Comparison of ENCODE assay signal across 8 cellular contexts in the genomic region with DNA sequence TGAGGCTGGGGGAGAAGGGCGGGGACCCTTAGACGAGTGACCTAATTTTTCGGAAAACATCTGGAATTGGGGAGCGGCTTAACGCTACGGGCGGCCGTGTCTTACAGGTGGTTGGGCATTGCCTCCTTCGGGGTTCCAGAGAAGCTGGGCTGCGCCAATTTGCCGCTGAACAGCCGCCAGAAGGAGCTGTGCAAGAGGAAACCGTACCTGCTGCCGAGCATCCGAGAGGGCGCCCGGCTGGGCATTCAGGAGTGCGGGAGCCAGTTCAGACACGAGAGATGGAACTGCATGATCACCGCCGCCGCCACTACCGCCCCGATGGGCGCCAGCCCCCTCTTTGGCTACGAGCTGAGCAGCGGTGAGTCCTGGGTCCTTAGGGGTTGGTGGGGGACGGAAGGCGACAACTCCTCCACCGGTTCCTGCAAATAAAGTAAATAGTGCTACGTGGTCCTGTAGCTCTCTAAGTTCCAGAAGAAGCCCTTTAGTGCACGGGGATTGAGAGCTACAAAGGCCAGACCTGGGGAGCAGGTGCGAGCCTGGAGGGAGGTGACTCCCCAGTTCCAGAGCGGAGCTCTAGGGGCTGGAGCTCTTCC. TPM values are rescaled to one million over a fixed set of nuclear protein-coding genes. Genes with fewer than 3 reads are reported as not detected.
A peak's percentile ranks its signal among the peaks of the same experiment; 100 is the strongest.
DNase-seq lines count a peak whose midpoint lies in the region; ATAC-seq and TF ChIP-seq lines count a peak whose summit lies in the region.

No MANE protein-coding gene starts in this region.

- H3K9me3 ChIP-seq in HAP-1 (no peaks in the 10 kb centered on the region), upper lobe of right lung (no peaks in the 10 kb centered on the region)

- H3K36me3 ChIP-seq in HAP-1 (replicated peaks) (no peaks in the 10 kb centered on the region), upper lobe of right lung (no peaks in the 10 kb centered on the region)

- H3K4me3 ChIP-seq in HAP-1 = peak overlapping the region; percentile 19
- peak overlapping the region; percentile 39 to 49 for H3K4me3 ChIP-seq in cardiac fibroblast (replicated peaks in 1 of 2; ENCODE audit: low read depth in 2 of 2, low read length in 2 of 2)
- peak overlapping the region; percentile 30 for H3K4me3 ChIP-seq in upper lobe of right lung

- peak; percentile 40 for ATAC-seq in upper lobe of right lung

- TF ChIP-seq CTCF in cardiac fibroblast (IDR thresholded peaks at IDR 0.05; ENCODE audit: low read depth, low read length) = no peak
- TF ChIP-seq CTCF in upper lobe of right lung (IDR thresholded peaks at IDR 0.05) = no peak

- no peaks in the 10 kb centered on the region for H3K4me1 ChIP-seq in HAP-1
- peaks cover 13% of the 10 kb centered on the region for H3K4me1 ChIP-seq in upper lobe of right lung

- in situ Hi-C loops in HAP-1 (cut with MboI; ENCODE audit: low sequenced_read_pairs) = no loop called here

- DNase-seq in activated CD4-positive, alpha-beta T cell treated with anti-CD3 and anti-CD28 coated beads for 48 hours = peak; percentile 54
- no peak for DNase-seq in activated CD4-positive, alpha-beta T cell treated with anti-CD3 and anti-CD28 coated beads for 4 hours
- peak in 1 of 2 experiments; percentile 36 for DNase-seq in HAP-1 (ENCODE audit: low spot score in 2 of 2)
- DNase-seq in NCI-H510A treated with DMSO at 0.1 percent for 48 hours (lab: John Stamatoyannopoulos, UW) = peak; percentile 31
- peak in 1 of 2 donors; percentile 33 for DNase-seq in cardiac fibroblast (ENCODE audit: low read depth in 2 of 2)
- peak; percentile 89 for DNase-seq in mesenteric fat pad (ENCODE audit: low spot score)
- DNase-seq in upper lobe of right lung = peak; percentile 64
- no peak for DNase-seq in mucosa of gallbladder (ENCODE audit: low spot score)

- intact Hi-C loops in upper lobe of right lung (cut with DNase I) = no loop called here

- no peak overlapping the region for H3K27ac ChIP-seq in upper lobe of right lung

- H3K27me3 ChIP-seq in HAP-1 (ENCODE audit: low read depth) = peaks cover 56% of the 10 kb centered on the region
- peaks cover 74% of the 10 kb centered on the region for H3K27me3 ChIP-seq in upper lobe of right lung

RNA-seq across cellular contexts. Expression of a gene that starts 0.8 kb away (rescaled TPM):
- total RNA-seq in mesenteric fat pad (not detected), upper lobe of right lung (not detected), mucosa of gallbladder (0.17 TPM)

Comparison
In these comparisons a context has a peak if more than half of its experiments do, and no peak if none do; other contexts are left out.
1. DNase-seq: peak in activated CD4-positive, alpha-beta T cell treated with anti-CD3 and anti-CD28 coated beads for 48 hours (single experiment), NCI-H510A treated with DMSO at 0.1 percent for 48 hours (single experiment), mesenteric fat pad (single experiment) and upper lobe of right lung (single experiment); none in activated CD4-positive, alpha-beta T cell treated with anti-CD3 and anti-CD28 coated beads for 4 hours (0 of 2) and mucosa of gallbladder (single experiment).
2. Peak in every context shown above with its lines, with median percentiles within 50 percentile points of each other: H3K4me3 ChIP-seq.